In genomic region chr2:202169826-202170424, GRCh38 we compare ENCODE assay signal across 1 cellular context.
TF ChIP-seq lines count a peak whose summit lies in the region.

No MANE protein-coding gene starts in this region.

TF ChIP-seq in K562, 482 proteins besides CTCF, POLR2A, EP300 and RAD21 (continued from another document):
- TF ChIP-seq, protein P1, sequence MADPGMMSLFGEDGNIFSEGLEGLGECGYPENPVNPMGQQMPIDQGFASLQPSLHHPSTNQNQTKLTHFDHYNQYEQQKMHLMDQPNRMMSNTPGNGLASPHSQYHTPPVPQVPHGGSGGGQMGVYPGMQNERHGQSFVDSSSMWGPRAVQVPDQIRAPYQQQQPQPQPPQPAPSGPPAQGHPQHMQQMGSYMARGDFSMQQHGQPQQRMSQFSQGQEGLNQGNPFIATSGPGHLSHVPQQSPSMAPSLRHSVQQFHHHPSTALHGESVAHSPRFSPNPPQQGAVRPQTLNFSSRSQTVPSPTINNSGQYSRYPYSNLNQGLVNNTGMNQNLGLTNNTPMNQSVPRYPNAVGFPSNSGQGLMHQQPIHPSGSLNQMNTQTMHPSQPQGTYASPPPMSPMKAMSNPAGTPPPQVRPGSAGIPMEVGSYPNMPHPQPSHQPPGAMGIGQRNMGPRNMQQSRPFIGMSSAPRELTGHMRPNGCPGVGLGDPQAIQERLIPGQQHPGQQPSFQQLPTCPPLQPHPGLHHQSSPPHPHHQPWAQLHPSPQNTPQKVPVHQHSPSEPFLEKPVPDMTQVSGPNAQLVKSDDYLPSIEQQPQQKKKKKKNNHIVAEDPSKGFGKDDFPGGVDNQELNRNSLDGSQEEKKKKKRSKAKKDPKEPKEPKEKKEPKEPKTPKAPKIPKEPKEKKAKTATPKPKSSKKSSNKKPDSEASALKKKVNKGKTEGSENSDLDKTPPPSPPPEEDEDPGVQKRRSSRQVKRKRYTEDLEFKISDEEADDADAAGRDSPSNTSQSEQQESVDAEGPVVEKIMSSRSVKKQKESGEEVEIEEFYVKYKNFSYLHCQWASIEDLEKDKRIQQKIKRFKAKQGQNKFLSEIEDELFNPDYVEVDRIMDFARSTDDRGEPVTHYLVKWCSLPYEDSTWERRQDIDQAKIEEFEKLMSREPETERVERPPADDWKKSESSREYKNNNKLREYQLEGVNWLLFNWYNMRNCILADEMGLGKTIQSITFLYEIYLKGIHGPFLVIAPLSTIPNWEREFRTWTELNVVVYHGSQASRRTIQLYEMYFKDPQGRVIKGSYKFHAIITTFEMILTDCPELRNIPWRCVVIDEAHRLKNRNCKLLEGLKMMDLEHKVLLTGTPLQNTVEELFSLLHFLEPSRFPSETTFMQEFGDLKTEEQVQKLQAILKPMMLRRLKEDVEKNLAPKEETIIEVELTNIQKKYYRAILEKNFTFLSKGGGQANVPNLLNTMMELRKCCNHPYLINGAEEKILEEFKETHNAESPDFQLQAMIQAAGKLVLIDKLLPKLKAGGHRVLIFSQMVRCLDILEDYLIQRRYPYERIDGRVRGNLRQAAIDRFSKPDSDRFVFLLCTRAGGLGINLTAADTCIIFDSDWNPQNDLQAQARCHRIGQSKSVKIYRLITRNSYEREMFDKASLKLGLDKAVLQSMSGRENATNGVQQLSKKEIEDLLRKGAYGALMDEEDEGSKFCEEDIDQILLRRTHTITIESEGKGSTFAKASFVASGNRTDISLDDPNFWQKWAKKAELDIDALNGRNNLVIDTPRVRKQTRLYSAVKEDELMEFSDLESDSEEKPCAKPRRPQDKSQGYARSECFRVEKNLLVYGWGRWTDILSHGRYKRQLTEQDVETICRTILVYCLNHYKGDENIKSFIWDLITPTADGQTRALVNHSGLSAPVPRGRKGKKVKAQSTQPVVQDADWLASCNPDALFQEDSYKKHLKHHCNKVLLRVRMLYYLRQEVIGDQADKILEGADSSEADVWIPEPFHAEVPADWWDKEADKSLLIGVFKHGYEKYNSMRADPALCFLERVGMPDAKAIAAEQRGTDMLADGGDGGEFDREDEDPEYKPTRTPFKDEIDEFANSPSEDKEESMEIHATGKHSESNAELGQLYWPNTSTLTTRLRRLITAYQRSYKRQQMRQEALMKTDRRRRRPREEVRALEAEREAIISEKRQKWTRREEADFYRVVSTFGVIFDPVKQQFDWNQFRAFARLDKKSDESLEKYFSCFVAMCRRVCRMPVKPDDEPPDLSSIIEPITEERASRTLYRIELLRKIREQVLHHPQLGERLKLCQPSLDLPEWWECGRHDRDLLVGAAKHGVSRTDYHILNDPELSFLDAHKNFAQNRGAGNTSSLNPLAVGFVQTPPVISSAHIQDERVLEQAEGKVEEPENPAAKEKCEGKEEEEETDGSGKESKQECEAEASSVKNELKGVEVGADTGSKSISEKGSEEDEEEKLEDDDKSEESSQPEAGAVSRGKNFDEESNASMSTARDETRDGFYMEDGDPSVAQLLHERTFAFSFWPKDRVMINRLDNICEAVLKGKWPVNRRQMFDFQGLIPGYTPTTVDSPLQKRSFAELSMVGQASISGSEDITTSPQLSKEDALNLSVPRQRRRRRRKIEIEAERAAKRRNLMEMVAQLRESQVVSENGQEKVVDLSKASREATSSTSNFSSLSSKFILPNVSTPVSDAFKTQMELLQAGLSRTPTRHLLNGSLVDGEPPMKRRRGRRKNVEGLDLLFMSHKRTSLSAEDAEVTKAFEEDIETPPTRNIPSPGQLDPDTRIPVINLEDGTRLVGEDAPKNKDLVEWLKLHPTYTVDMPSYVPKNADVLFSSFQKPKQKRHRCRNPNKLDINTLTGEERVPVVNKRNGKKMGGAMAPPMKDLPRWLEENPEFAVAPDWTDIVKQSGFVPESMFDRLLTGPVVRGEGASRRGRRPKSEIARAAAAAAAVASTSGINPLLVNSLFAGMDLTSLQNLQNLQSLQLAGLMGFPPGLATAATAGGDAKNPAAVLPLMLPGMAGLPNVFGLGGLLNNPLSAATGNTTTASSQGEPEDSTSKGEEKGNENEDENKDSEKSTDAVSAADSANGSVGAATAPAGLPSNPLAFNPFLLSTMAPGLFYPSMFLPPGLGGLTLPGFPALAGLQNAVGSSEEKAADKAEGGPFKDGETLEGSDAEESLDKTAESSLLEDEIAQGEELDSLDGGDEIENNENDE (IDR thresholded peaks at IDR 0.05; ENCODE audit: low read depth, low read length), result no peak
- TF ChIP-seq MIER1 (IDR thresholded peaks at IDR 0.05; ENCODE audit: low read depth) (no peak), FOXO4 (CRISPR knock-in tag; IDR thresholded peaks at IDR 0.05) (no peak), HSF4 (CRISPR knock-in tag; IDR thresholded peaks at IDR 0.05; ENCODE audit: borderline replicate concordance) (no peak), ZNF174 (CRISPR knock-in tag; IDR thresholded peaks at IDR 0.05) (no peak), RNF219 (CRISPR knock-in tag; IDR thresholded peaks at IDR 0.05) (no peak), HMG20A (CRISPR knock-in tag; conservative IDR thresholded peaks at IDR 0.05) (no peak), BCL6 (CRISPR knock-in tag; IDR thresholded peaks at IDR 0.05) (no peak), MAFK (IDR thresholded peaks at IDR 0.05; ENCODE audit: low read length) (no peak)
- TF ChIP-seq, protein P2, sequence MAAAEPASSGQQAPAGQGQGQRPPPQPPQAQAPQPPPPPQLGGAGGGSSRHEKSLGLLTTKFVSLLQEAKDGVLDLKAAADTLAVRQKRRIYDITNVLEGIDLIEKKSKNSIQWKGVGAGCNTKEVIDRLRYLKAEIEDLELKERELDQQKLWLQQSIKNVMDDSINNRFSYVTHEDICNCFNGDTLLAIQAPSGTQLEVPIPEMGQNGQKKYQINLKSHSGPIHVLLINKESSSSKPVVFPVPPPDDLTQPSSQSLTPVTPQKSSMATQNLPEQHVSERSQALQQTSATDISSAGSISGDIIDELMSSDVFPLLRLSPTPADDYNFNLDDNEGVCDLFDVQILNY (CRISPR knock-in tag; IDR thresholded peaks at IDR 0.05), result no peak
- TF ChIP-seq, protein P3, sequence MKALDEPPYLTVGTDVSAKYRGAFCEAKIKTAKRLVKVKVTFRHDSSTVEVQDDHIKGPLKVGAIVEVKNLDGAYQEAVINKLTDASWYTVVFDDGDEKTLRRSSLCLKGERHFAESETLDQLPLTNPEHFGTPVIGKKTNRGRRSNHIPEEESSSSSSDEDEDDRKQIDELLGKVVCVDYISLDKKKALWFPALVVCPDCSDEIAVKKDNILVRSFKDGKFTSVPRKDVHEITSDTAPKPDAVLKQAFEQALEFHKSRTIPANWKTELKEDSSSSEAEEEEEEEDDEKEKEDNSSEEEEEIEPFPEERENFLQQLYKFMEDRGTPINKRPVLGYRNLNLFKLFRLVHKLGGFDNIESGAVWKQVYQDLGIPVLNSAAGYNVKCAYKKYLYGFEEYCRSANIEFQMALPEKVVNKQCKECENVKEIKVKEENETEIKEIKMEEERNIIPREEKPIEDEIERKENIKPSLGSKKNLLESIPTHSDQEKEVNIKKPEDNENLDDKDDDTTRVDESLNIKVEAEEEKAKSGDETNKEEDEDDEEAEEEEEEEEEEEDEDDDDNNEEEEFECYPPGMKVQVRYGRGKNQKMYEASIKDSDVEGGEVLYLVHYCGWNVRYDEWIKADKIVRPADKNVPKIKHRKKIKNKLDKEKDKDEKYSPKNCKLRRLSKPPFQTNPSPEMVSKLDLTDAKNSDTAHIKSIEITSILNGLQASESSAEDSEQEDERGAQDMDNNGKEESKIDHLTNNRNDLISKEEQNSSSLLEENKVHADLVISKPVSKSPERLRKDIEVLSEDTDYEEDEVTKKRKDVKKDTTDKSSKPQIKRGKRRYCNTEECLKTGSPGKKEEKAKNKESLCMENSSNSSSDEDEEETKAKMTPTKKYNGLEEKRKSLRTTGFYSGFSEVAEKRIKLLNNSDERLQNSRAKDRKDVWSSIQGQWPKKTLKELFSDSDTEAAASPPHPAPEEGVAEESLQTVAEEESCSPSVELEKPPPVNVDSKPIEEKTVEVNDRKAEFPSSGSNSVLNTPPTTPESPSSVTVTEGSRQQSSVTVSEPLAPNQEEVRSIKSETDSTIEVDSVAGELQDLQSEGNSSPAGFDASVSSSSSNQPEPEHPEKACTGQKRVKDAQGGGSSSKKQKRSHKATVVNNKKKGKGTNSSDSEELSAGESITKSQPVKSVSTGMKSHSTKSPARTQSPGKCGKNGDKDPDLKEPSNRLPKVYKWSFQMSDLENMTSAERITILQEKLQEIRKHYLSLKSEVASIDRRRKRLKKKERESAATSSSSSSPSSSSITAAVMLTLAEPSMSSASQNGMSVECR (CRISPR knock-in tag; IDR thresholded peaks at IDR 0.05), result no peak
